ENCODE assay signal across 8 cellular contexts in genomic region chr13:30607908-30608307, GRCh38. TPM values are rescaled to one million over a fixed set of nuclear protein-coding genes. Genes with fewer than 3 reads are reported as not detected.
A peak's percentile ranks its signal among the peaks of the same experiment; 100 is the strongest.
DNase-seq lines count a peak whose midpoint lies in the region; ATAC-seq and TF ChIP-seq lines count a peak whose summit lies in the region.
"Had no signal": no experiment of that assay in that cellular context is flagged by ENCODE, and none has a peak within 500 bp of the region (broad histone marks: within the 10 kb centered on the region; RNA-seq: fewer than 3 reads in every experiment).

No MANE protein-coding gene starts in this region.

- ATAC-seq in GM19324 (IDR thresholded peaks at IDR 0.05; ENCODE audit: low FRiP score, unreplicated experiment): peak; percentile 92
- ATAC-seq in HG03135 (IDR thresholded peaks at IDR 0.05; ENCODE audit: unreplicated experiment): peak; percentile 98
- ATAC-seq in upper lobe of right lung: peak; percentile 75
- ATAC-seq: Panc1 had no signal

- H3K27ac ChIP-seq in epithelial cell of prostate: peak overlapping the region; percentile 9
- peak overlapping the region; percentile 40 for H3K27ac ChIP-seq in upper lobe of right lung

- intact Hi-C loops in upper lobe of right lung (cut with DNase I): no loop called here

- H3K36me3 ChIP-seq in upper lobe of right lung: no peaks in the 10 kb centered on the region

- no peaks in the 10 kb centered on the region for H3K9me3 ChIP-seq in upper lobe of right lung

- H3K4me1 ChIP-seq in upper lobe of right lung: peaks cover 12% of the 10 kb centered on the region

- no peak for TF ChIP-seq CTCF in upper lobe of right lung (IDR thresholded peaks at IDR 0.05)

- DNase-seq in T-helper 2 cell (peak in 4 of 5 experiments; percentile 21 to 89 (median 65)), epithelial cell of prostate (ENCODE audit: low read depth, low spot score) (no peak), upper lobe of right lung (no peak), hippocampal formation (lab: John Stamatoyannopoulos, UW) (no peak), AG20443 (ENCODE audit: low spot score) (no peak)

- H3K27me3 ChIP-seq in upper lobe of right lung: no peaks in the 10 kb centered on the region

- H3K4me3 ChIP-seq in upper lobe of right lung: no peak overlapping the region

RNA-seq across cellular contexts. Expression of gene USPL1, which starts 9.8 kb away (rescaled TPM):
- total RNA-seq in upper lobe of right lung: 13.1 TPM

Comparison
In these comparisons a context has a peak if more than half of its experiments do, and no peak if none do; other contexts are left out.
1. DNase-seq: peak in T-helper 2 cell (4 of 5); none in epithelial cell of prostate (single experiment), upper lobe of right lung (single experiment), hippocampal formation (0 of 2) and AG20443 (single experiment).
2. Peak in every context shown above with its lines, with median percentiles within 50 percentile points of each other: ATAC-seq.